Comparison of ENCODE assay signal across 12 cellular contexts in the genomic region with DNA sequence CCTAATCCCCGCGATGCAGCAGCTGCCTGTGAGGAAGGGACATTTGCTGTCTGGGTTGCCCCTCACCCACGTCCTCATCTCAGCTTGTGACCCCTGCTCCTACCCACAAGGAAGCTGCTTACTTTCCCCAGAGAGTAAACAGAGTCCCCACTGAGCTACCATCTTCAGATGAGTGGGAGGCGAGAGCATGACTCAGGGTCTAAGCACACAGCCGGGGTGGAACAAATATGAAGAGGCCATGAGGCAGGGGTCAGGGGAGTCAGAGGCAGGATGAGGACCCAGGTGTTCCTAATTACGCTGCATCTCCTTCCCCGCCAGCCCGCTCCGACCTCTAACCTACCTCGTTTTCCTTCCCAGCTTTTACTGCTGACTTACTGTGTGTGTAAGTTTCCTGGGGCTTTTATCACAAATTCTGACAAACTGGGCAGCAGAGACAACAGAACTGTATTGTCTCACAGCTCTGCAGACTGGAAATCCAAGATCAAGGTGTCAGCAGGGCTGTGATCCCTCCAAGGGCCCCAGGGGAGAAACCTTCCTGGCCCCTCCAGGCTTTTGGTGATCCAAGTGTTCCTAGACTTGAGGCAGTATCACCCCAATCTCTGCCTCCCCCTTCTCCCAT.
A peak's percentile ranks its signal among the peaks of the same experiment; 100 is the strongest.
DNase-seq lines count a peak whose midpoint lies in the region; ATAC-seq and TF ChIP-seq lines count a peak whose summit lies in the region.
"Had no signal": no experiment of that assay in that cellular context is flagged by ENCODE, and none has a peak within 500 bp of the region (broad histone marks: within the 10 kb centered on the region; RNA-seq: fewer than 3 reads in every experiment).

No MANE protein-coding gene starts in this region.

- H3K27me3 ChIP-seq in BLaER1: no peaks in the 10 kb centered on the region
- peaks cover 3% of the 10 kb centered on the region; the same call in 1 of the 2 replicates for H3K27me3 ChIP-seq in HUES48 (ENCODE audit: control insufficient read depth, insufficient read depth, low read length)
- no peaks in the 10 kb centered on the region for H3K27me3 ChIP-seq in left lung
- H3K27me3 ChIP-seq: right lobe of liver had no signal

- DNase-seq in brain pericyte (ENCODE audit: low read depth, low spot score) (peak; percentile 86), left lung (no peak), inferior parietal cortex (ENCODE audit: extremely low spot score) (no peak), DMS 273 treated with DMSO at 0.1 percent for 48 hours (lab: John Stamatoyannopoulos, UW) (no peak)
- DNase-seq: activated naive CD8-positive, alpha-beta T cell treated with anti-CD3 and anti-CD28 coated beads, Interleukin-2, amount 10 ng/mL, durations not matched to agents 7 days and 5 days; right lobe of liver; SHP77 treated with DMSO at 0.1 percent for 48 hours had no signal

- peak overlapping the region; percentile 45 for H3K4me2 ChIP-seq in BLaER1

- H3K4me1 ChIP-seq in BLaER1 (peaks cover 32% of the 10 kb centered on the region), HUES48 (ENCODE audit: control insufficient read depth, insufficient read depth, low read length) (peaks cover 35% of the 10 kb centered on the region), left lung (peaks cover 11 to 24% of the 10 kb centered on the region in 2 donors)

- H3K9me3 ChIP-seq in BLaER1: no peaks in the 10 kb centered on the region
- no peaks in the 10 kb centered on the region for H3K9me3 ChIP-seq in HUES48 (ENCODE audit: control insufficient read depth, insufficient read depth, low read length)
- no peaks in the 10 kb centered on the region for H3K9me3 ChIP-seq in left lung
- H3K9me3 ChIP-seq: right lobe of liver had no signal

- H3K4me3 ChIP-seq in BLaER1 (no peak overlapping the region), HUES48 (ENCODE audit: low read depth, low read length) (no peak overlapping the region), left lung (no peak overlapping the region)
- H3K4me3 ChIP-seq: lung, right lobe of liver had no signal

- H3K9ac ChIP-seq in BLaER1 (no peak overlapping the region), HUES48 (ENCODE audit: low read depth, low read length) (0 out of 2 replicates have a peak overlapping the region, but pooled peaks have one; percentile 19)

- H3K36me3 ChIP-seq in BLaER1: no peaks in the 10 kb centered on the region
- H3K36me3 ChIP-seq in HUES48 (ENCODE audit: control insufficient read depth, insufficient read depth, low read length): no peaks in the 10 kb centered on the region
- H3K36me3 ChIP-seq in left lung: no peaks in the 10 kb centered on the region
- H3K36me3 ChIP-seq: right lobe of liver had no signal

- H3K27ac ChIP-seq in BLaER1: no peak overlapping the region; the same call in 1 of the 2 replicates
- peak overlapping the region; percentile 86 for H3K27ac ChIP-seq in HUES48 (ENCODE audit: low read depth, low read length)
- H3K27ac ChIP-seq in left lung: no peak overlapping the region
- H3K27ac ChIP-seq: right lobe of liver had no signal

- ATAC-seq in left lung (peak; percentile 43), HG02884 (IDR thresholded peaks at IDR 0.05; ENCODE audit: unreplicated experiment) (no peak), GM18861 (IDR thresholded peaks at IDR 0.05; ENCODE audit: unreplicated experiment) (no peak)

- no peaks in the 10 kb centered on the region for H4K20me1 ChIP-seq in BLaER1

- intact Hi-C loops in left lung (cut with DNase I): no loop called here

- TF ChIP-seq CTCF in left lung (IDR thresholded peaks at IDR 0.05): no peak
